In the genomic region with DNA sequence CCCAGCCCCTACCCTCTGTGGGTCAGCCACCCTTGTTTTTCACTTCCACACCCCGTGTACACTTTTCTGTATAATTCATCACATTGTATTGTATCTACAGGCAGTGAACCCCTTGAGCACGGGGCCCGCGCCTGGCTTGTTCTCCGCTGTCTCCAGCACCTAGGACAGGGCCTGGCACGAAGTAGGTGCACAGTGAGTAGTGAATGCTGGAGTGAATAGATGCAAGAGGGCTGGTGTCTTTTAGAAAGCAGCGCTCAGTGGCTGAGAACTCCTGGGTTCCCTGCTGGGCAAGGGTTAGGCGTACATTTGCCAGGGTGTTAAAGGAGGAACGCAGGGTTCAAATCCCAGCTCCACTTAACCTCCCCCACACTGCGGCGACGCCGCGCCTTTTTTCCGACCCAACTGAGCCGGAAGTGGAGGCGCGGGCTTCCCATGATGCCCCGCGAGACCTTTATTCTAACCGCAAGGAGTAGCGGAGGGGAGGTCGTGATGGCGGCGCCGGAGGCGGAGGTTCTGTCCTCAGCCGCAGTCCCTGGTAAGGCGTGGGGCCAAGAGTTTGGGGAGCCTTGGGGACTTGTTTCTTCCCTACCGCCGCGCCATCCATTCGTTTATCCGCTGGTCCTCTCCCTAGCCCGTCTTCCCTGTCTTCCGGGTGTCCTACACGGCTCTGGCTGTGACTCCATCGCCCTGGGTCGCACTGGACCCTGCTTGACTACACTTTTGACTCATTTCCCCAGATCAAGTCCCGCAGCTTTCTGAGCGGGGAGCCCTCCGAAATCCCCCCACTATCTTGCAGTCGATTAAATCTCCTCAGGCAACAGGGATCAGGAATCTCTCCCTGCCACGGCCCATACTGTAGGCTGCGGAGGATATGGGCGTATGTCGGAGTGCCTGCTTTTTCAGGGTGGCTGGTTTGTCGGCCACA, we compare ENCODE assay signal across 1 cellular context.
TF ChIP-seq lines count a peak whose summit lies in the region.

A gene with protein sequence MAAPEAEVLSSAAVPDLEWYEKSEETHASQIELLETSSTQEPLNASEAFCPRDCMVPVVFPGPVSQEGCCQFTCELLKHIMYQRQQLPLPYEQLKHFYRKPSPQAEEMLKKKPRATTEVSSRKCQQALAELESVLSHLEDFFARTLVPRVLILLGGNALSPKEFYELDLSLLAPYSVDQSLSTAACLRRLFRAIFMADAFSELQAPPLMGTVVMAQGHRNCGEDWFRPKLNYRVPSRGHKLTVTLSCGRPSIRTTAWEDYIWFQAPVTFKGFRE (plus strand): TSS at position 454 of the 925 bp plus-strand sequence. CDS start 36 bp downstream, at position 490.

TF ChIP-seq in HepG2, 621 proteins besides CTCF, POLR2A, EP300 and RAD21 (continued from another document and continues in another):
- TF ChIP-seq, protein P1, sequence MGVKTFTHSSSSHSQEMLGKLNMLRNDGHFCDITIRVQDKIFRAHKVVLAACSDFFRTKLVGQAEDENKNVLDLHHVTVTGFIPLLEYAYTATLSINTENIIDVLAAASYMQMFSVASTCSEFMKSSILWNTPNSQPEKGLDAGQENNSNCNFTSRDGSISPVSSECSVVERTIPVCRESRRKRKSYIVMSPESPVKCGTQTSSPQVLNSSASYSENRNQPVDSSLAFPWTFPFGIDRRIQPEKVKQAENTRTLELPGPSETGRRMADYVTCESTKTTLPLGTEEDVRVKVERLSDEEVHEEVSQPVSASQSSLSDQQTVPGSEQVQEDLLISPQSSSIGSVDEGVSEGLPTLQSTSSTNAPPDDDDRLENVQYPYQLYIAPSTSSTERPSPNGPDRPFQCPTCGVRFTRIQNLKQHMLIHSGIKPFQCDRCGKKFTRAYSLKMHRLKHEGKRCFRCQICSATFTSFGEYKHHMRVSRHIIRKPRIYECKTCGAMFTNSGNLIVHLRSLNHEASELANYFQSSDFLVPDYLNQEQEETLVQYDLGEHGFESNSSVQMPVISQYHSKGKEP (CRISPR knock-in tag; IDR thresholded peaks at IDR 0.05): no peak
- TF ChIP-seq THYN1 (CRISPR knock-in tag; IDR thresholded peaks at IDR 0.05; ENCODE audit: borderline replicate concordance, low read depth) (0 out of 2 replicates have a peak, but pooled peaks have one; percentile 69), ZNF747 (CRISPR knock-in tag; IDR thresholded peaks at IDR 0.05; ENCODE audit: borderline replicate concordance) (peak; percentile 56; the same call in 1 of the 2 replicates), CHD2 (IDR thresholded peaks at IDR 0.05; ENCODE audit: low read depth, low read length) (peak; percentile 56; the same call in 1 of the 2 replicates), ZNF530 (CRISPR knock-in tag; IDR thresholded peaks at IDR 0.05; ENCODE audit: low read depth) (no peak), NR2F2 (IDR thresholded peaks at IDR 0.05; ENCODE audit: borderline replicate concordance, low read depth) (peak; percentile 36; the same call in 1 of the 2 replicates), HNF4G (IDR thresholded peaks at IDR 0.05; ENCODE audit: borderline replicate concordance, low read depth, low read length) (peak; percentile 48; the same call in 1 of the 2 replicates), HNF4G (CRISPR knock-in tag; IDR thresholded peaks at IDR 0.05; ENCODE audit: borderline replicate concordance, low read depth) (no peak; the same call in 1 of the 2 replicates), SP2 (CRISPR knock-in tag; IDR thresholded peaks at IDR 0.05) (no peak), EZH2 (conservative IDR thresholded peaks at IDR 0.05; ENCODE audit: low read depth, low read length) (no peak), MZF1 (CRISPR knock-in tag; IDR thresholded peaks at IDR 0.05; ENCODE audit: borderline replicate concordance) (no peak), RBFOX2 (IDR thresholded peaks at IDR 0.05; ENCODE audit: low read depth, low read length) (peak; percentile 90), ZNF557 (CRISPR knock-in tag; IDR thresholded peaks at IDR 0.05) (no peak), ZSCAN29 (CRISPR knock-in tag; conservative IDR thresholded peaks at IDR 0.05) (no peak; the same call in 1 of the 2 replicates), CREB1 (IDR thresholded peaks at IDR 0.05) (peak; percentile 20; the same call in 1 of the 2 replicates), CREB1 (CRISPR knock-in tag; IDR thresholded peaks at IDR 0.05) (peak; percentile 29; the same call in 1 of the 2 replicates), HIVEP1 (CRISPR knock-in tag; IDR thresholded peaks at IDR 0.05) (no peak; the same call in 1 of the 2 replicates), RCOR2 (CRISPR knock-in tag; IDR thresholded peaks at IDR 0.05) (peak; percentile 70), SKI (IDR thresholded peaks at IDR 0.05; ENCODE audit: partially characterized antibody) (no peak), JARID2 (CRISPR knock-in tag; IDR thresholded peaks at IDR 0.05; ENCODE audit: insufficient replicate concordance) (peak; percentile 60), AGO2 (optimal IDR thresholded peaks at IDR 0.05; ENCODE audit: low read depth, low read length) (peak; percentile 34), ZBTB8A (CRISPR knock-in tag; IDR thresholded peaks at IDR 0.05; ENCODE audit: borderline replicate concordance, low read depth) (no peak), YY1 (IDR thresholded peaks at IDR 0.05; ENCODE audit: insufficient read depth, insufficient replicate concordance, low read depth, low read length) (peak; percentile 94), GTF3A (CRISPR knock-in tag; conservative IDR thresholded peaks at IDR 0.05) (no peak), NR2F6 (IDR thresholded peaks at IDR 0.05) (peak; percentile 52), NR2F6 (CRISPR knock-in tag; IDR thresholded peaks at IDR 0.05) (peak; percentile 61; the same call in 1 of the 2 replicates), MTA1 (CRISPR knock-in tag; IDR thresholded peaks at IDR 0.05; ENCODE audit: borderline replicate concordance) (peak; percentile 83; the same call in 1 of the 2 replicates), ZNF616 (CRISPR knock-in tag; IDR thresholded peaks at IDR 0.05; ENCODE audit: low read depth) (0 out of 2 replicates have a peak, but pooled peaks have one; percentile 70), HOXA3 (CRISPR knock-in tag; IDR thresholded peaks at IDR 0.05) (peak; percentile 91), ZNF589 (CRISPR knock-in tag; conservative IDR thresholded peaks at IDR 0.05) (peak; percentile 69; the same call in 1 of the 2 replicates), ZKSCAN8 (CRISPR knock-in tag; IDR thresholded peaks at IDR 0.05; ENCODE audit: borderline replicate concordance) (peak; percentile 58; the same call in 1 of the 2 replicates), ZNF672 (CRISPR knock-in tag; IDR thresholded peaks at IDR 0.05) (no peak)
- TF ChIP-seq, protein P2, sequence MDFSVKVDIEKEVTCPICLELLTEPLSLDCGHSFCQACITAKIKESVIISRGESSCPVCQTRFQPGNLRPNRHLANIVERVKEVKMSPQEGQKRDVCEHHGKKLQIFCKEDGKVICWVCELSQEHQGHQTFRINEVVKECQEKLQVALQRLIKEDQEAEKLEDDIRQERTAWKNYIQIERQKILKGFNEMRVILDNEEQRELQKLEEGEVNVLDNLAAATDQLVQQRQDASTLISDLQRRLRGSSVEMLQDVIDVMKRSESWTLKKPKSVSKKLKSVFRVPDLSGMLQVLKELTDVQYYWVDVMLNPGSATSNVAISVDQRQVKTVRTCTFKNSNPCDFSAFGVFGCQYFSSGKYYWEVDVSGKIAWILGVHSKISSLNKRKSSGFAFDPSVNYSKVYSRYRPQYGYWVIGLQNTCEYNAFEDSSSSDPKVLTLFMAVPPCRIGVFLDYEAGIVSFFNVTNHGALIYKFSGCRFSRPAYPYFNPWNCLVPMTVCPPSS (IDR thresholded peaks at IDR 0.05): no peak
- TF ChIP-seq, protein P3, sequence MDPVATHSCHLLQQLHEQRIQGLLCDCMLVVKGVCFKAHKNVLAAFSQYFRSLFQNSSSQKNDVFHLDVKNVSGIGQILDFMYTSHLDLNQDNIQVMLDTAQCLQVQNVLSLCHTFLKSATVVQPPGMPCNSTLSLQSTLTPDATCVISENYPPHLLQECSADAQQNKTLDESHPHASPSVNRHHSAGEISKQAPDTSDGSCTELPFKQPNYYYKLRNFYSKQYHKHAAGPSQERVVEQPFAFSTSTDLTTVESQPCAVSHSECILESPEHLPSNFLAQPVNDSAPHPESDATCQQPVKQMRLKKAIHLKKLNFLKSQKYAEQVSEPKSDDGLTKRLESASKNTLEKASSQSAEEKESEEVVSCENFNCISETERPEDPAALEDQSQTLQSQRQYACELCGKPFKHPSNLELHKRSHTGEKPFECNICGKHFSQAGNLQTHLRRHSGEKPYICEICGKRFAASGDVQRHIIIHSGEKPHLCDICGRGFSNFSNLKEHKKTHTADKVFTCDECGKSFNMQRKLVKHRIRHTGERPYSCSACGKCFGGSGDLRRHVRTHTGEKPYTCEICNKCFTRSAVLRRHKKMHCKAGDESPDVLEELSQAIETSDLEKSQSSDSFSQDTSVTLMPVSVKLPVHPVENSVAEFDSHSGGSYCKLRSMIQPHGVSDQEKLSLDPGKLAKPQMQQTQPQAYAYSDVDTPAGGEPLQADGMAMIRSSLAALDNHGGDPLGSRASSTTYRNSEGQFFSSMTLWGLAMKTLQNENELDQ (CRISPR knock-in tag; IDR thresholded peaks at IDR 0.05; ENCODE audit: borderline replicate concordance): no peak
- TF ChIP-seq, protein P4, sequence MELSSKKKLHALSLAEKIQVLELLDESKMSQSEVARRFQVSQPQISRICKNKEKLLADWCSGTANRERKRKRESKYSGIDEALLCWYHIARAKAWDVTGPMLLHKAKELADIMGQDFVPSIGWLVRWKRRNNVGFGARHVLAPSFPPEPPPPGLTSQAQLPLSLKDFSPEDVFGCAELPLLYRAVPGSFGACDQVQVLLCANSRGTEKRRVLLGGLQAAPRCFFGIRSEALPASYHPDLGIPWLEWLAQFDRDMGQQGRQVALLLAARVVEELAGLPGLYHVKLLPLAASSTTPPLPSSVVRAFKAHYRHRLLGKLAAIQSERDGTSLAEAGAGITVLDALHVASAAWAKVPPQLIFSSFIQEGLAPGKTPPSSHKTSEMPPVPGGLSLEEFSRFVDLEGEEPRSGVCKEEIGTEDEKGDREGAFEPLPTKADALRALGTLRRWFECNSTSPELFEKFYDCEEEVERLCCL (CRISPR knock-in tag; IDR thresholded peaks at IDR 0.05; ENCODE audit: borderline replicate concordance): no peak
- TF ChIP-seq, protein P5, sequence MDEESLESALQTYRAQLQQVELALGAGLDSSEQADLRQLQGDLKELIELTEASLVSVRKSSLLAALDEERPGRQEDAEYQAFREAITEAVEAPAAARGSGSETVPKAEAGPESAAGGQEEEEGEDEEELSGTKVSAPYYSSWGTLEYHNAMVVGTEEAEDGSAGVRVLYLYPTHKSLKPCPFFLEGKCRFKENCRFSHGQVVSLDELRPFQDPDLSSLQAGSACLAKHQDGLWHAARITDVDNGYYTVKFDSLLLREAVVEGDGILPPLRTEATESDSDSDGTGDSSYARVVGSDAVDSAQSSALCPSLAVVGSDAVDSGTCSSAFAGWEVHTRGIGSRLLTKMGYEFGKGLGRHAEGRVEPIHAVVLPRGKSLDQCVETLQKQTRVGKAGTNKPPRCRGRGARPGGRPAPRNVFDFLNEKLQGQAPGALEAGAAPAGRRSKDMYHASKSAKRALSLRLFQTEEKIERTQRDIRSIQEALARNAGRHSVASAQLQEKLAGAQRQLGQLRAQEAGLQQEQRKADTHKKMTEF (CRISPR knock-in tag; IDR thresholded peaks at IDR 0.05): peak; percentile 95
- TF ChIP-seq, protein P6, sequence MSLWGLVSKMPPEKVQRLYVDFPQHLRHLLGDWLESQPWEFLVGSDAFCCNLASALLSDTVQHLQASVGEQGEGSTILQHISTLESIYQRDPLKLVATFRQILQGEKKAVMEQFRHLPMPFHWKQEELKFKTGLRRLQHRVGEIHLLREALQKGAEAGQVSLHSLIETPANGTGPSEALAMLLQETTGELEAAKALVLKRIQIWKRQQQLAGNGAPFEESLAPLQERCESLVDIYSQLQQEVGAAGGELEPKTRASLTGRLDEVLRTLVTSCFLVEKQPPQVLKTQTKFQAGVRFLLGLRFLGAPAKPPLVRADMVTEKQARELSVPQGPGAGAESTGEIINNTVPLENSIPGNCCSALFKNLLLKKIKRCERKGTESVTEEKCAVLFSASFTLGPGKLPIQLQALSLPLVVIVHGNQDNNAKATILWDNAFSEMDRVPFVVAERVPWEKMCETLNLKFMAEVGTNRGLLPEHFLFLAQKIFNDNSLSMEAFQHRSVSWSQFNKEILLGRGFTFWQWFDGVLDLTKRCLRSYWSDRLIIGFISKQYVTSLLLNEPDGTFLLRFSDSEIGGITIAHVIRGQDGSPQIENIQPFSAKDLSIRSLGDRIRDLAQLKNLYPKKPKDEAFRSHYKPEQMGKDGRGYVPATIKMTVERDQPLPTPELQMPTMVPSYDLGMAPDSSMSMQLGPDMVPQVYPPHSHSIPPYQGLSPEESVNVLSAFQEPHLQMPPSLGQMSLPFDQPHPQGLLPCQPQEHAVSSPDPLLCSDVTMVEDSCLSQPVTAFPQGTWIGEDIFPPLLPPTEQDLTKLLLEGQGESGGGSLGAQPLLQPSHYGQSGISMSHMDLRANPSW (CRISPR knock-in tag; IDR thresholded peaks at IDR 0.05; ENCODE audit: borderline replicate concordance): peak; percentile 75; the same call in 1 of the 2 replicates
- TF ChIP-seq, protein P7, sequence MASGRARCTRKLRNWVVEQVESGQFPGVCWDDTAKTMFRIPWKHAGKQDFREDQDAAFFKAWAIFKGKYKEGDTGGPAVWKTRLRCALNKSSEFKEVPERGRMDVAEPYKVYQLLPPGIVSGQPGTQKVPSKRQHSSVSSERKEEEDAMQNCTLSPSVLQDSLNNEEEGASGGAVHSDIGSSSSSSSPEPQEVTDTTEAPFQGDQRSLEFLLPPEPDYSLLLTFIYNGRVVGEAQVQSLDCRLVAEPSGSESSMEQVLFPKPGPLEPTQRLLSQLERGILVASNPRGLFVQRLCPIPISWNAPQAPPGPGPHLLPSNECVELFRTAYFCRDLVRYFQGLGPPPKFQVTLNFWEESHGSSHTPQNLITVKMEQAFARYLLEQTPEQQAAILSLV (CRISPR knock-in tag; IDR thresholded peaks at IDR 0.05; ENCODE audit: borderline replicate concordance): peak; percentile 94
- TF ChIP-seq, protein P8, sequence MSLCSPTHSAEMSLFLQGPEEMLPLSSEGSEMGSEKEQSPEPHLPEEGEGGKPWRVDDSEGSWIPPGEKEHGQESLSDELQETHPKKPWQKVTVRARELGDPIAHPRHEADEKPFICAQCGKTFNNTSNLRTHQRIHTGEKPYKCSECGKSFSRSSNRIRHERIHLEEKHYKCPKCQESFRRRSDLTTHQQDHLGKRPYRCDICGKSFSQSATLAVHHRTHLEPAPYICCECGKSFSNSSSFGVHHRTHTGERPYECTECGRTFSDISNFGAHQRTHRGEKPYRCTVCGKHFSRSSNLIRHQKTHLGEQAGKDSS (CRISPR knock-in tag; IDR thresholded peaks at IDR 0.05; ENCODE audit: borderline replicate concordance, low read depth): no peak; the same call in 1 of the 2 replicates
- TF ChIP-seq, protein P9, sequence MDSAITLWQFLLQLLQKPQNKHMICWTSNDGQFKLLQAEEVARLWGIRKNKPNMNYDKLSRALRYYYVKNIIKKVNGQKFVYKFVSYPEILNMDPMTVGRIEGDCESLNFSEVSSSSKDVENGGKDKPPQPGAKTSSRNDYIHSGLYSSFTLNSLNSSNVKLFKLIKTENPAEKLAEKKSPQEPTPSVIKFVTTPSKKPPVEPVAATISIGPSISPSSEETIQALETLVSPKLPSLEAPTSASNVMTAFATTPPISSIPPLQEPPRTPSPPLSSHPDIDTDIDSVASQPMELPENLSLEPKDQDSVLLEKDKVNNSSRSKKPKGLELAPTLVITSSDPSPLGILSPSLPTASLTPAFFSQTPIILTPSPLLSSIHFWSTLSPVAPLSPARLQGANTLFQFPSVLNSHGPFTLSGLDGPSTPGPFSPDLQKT (CRISPR knock-in tag; IDR thresholded peaks at IDR 0.05; ENCODE audit: borderline replicate concordance): peak; percentile 73; the same call in 1 of the 2 replicates
- TF ChIP-seq, protein P10, sequence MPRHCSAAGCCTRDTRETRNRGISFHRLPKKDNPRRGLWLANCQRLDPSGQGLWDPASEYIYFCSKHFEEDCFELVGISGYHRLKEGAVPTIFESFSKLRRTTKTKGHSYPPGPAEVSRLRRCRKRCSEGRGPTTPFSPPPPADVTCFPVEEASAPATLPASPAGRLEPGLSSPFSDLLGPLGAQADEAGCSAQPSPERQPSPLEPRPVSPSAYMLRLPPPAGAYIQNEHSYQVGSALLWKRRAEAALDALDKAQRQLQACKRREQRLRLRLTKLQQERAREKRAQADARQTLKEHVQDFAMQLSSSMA (CRISPR knock-in tag; IDR thresholded peaks at IDR 0.05): peak; percentile 65; the same call in 1 of the 2 replicates
